In genomic region chr1:118960567-118961136, GRCh38 we compare ENCODE assay signal across 11 cellular contexts. TPM values are rescaled to one million over a fixed set of nuclear protein-coding genes. Genes with fewer than 3 reads are reported as not detected.
DNase-seq lines count a peak whose midpoint lies in the region; ATAC-seq and TF ChIP-seq lines count a peak whose summit lies in the region.
"Had no signal": no experiment of that assay in that cellular context is flagged by ENCODE, and none has a peak within 500 bp of the region (broad histone marks: within the 10 kb centered on the region; RNA-seq: fewer than 3 reads in every experiment).

No MANE protein-coding gene starts in this region.

- no peaks in the 10 kb centered on the region for H4K20me1 ChIP-seq in GM23338 (replicated peaks; ENCODE audit: insufficient read depth)

- H3K9me3 ChIP-seq in SJSA1 (replicated peaks), result no peaks in the 10 kb centered on the region; the same call in 1 of the 2 replicates

- H3K27ac Mint-ChIP-seq in GM23338, result 0 out of 2 replicates have a peak overlapping the region, but pooled peaks have one; percentile 32
- H3K27ac Mint-ChIP-seq in effector memory CD8-positive, alpha-beta T cell, result no peak overlapping the region

- H3K36me3 ChIP-seq in GM23338 (ENCODE audit: insufficient read depth) (no peaks in the 10 kb centered on the region), SJSA1 (peaks cover 56% of the 10 kb centered on the region)

- H3K9me2 ChIP-seq in GM23338 (ENCODE audit: insufficient read depth), result peaks cover 34% of the 10 kb centered on the region

- H3F3A ChIP-seq in GM23338 (replicated peaks; ENCODE audit: low read depth), result no peaks in the 10 kb centered on the region

- no peaks in the 10 kb centered on the region for H3K36me3 Mint-ChIP-seq in GM23338 (ENCODE audit: low read depth)
- no peaks in the 10 kb centered on the region for H3K36me3 Mint-ChIP-seq in effector memory CD8-positive, alpha-beta T cell (ENCODE audit: insufficient read depth)

- H3K27me3 Mint-ChIP-seq in GM23338 (ENCODE audit: insufficient read depth, low read depth, poor library complexity), result peaks cover 5% of the 10 kb centered on the region
- peaks cover 0 to 20% of the 10 kb centered on the region in 2 donors for H3K27me3 Mint-ChIP-seq in effector memory CD8-positive, alpha-beta T cell

- no peak for TF ChIP-seq CTCF in GM23338 (conservative IDR thresholded peaks at IDR 0.05; ENCODE audit: low read depth in 2 of 2)

- H3K4me1 ChIP-seq in GM23338 (ENCODE audit: insufficient read depth) (peaks cover 21% of the 10 kb centered on the region), SJSA1 (replicated peaks) (peaks cover 58% of the 10 kb centered on the region)

- DNase-seq in A172 (ENCODE audit: low spot score) (peak; percentile 35), GM23338 (ENCODE audit: low spot score) (peak; percentile 5), SJSA1 (ENCODE audit: low read depth in 1 of 2, low spot score in 2 of 2) (peak; percentile 67 to 71), iris pigment epithelial cell (ENCODE audit: low read depth) (peak; percentile 34), HEK293T (ENCODE audit: extremely low spot score) (no peak), GDM1 (lab: John Stamatoyannopoulos, UW) (no peak)
- no peak for DNase-seq in stimulated activated CD4-positive, alpha-beta T cell treated with anti-CD3 and anti-CD28 coated beads, Interleukin-4, amount 100 ng/mL, for 1 hour
- no peak for DNase-seq in effector memory CD8-positive, alpha-beta T cell
- DNase-seq: NCI-H446; stimulated activated CD8-positive, alpha-beta memory T cell treated with anti-CD3 and anti-CD28 coated beads, Interleukin-4, amount 100 ng/mL, for 48 hours had no signal

- H3K4me1 Mint-ChIP-seq in GM23338, result peaks cover 33% of the 10 kb centered on the region
- no peaks in the 10 kb centered on the region for H3K4me1 Mint-ChIP-seq in effector memory CD8-positive, alpha-beta T cell (ENCODE audit: low read depth in 2 of 2)

- peak overlapping the region; percentile 11; the same call in 1 of the 3 replicates for H3K4me3 Mint-ChIP-seq in GM23338
- H3K4me3 Mint-ChIP-seq in effector memory CD8-positive, alpha-beta T cell, result no peak overlapping the region

- H3K27ac ChIP-seq in GM23338 (ENCODE audit: low read depth), result peak overlapping the region; percentile 13; the same call in 1 of the 2 replicates
- H3K27ac ChIP-seq in SJSA1, result peak overlapping the region; percentile 41

- H3K9me3 Mint-ChIP-seq in GM23338, result peaks cover 3% of the 10 kb centered on the region; the same call in 2 of the 3 replicates
- peaks cover 4 to 5% of the 10 kb centered on the region in 2 donors for H3K9me3 Mint-ChIP-seq in effector memory CD8-positive, alpha-beta T cell

- H3K27me3 ChIP-seq in GM23338 (ENCODE audit: insufficient read depth), result 0 out of 2 replicates have a peak, but pooled peaks cover 4% of the 10 kb centered on the region
- H3K27me3 ChIP-seq in SJSA1 (replicated peaks), result no peaks in the 10 kb centered on the region

- peak overlapping the region; percentile 61 for H3K4me2 ChIP-seq in GM23338

- POLR2A ChIA-PET in HEK293T (lab: Yijun Ruan, JAX), result no interaction called here

- H3K79me2 ChIP-seq in GM23338 (replicated peaks; ENCODE audit: insufficient read depth), result no peaks in the 10 kb centered on the region

- peak; percentile 37; the same call in 2 of the 3 replicates for ATAC-seq in GM23338
- no peak for ATAC-seq in effector memory CD8-positive, alpha-beta T cell (replicated peaks)

- peak overlapping the region; percentile 67 for H2AFZ ChIP-seq in GM23338

- peak overlapping the region; percentile 18; the same call in 1 of the 2 replicates for H3K4me3 ChIP-seq in GM23338
- H3K4me3 ChIP-seq in SJSA1, result no peak overlapping the region

- CTCF ChIA-PET in HEK293T (lab: Yijun Ruan, JAX), result no interaction called here

TF ChIP-seq in GM23338, 12 proteins besides CTCF, POLR2A, EP300 and RAD21:
- TF ChIP-seq CREB1 (CRISPR knock-in tag; IDR thresholded peaks at IDR 0.05; ENCODE audit: low read depth), result no peak
- no peak for TF ChIP-seq REST (IDR thresholded peaks at IDR 0.05; ENCODE audit: unreplicated experiment)
- TF ChIP-seq STAT1 (IDR thresholded peaks at IDR 0.05; ENCODE audit: unreplicated experiment), result no peak
- TF ChIP-seq ZNF114 (CRISPR knock-in tag; IDR thresholded peaks at IDR 0.05), result no peak
- TF ChIP-seq NANOG (IDR thresholded peaks at IDR 0.05; ENCODE audit: borderline replicate concordance), result no peak

TF ChIP-seq in HEK293T, 16 proteins besides CTCF, POLR2A, EP300 and RAD21:
- no peak for TF ChIP-seq FOXK2 (IDR thresholded peaks at IDR 0.05)
- no peak for TF ChIP-seq L3MBTL2 (conservative IDR thresholded peaks at IDR 0.05)
- no peak for TF ChIP-seq PKNOX1 (IDR thresholded peaks at IDR 0.05)
- no peak for TF ChIP-seq ZNF384 (IDR thresholded peaks at IDR 0.05)
- TF ChIP-seq FOXA1 (IDR thresholded peaks at IDR 0.05), result no peak
- TF ChIP-seq SP1 (IDR thresholded peaks at IDR 0.05), result no peak
- TF ChIP-seq ELF4 (IDR thresholded peaks at IDR 0.05), result no peak
- TF ChIP-seq FOXM1 (IDR thresholded peaks at IDR 0.05; ENCODE audit: borderline replicate concordance), result no peak
- TF ChIP-seq BHLHE40 (IDR thresholded peaks at IDR 0.05; ENCODE audit: borderline replicate concordance), result no peak
- no peak for TF ChIP-seq CTBP1 (IDR thresholded peaks at IDR 0.05; ENCODE audit: borderline replicate concordance)
- no peak for TF ChIP-seq NFRKB (IDR thresholded peaks at IDR 0.05)
- TF ChIP-seq ARNT (IDR thresholded peaks at IDR 0.05), result no peak
TF ChIP-seq in HEK293T: peak in this region for 0.

RNA-seq across cellular contexts. Expression of gene TBX15, which starts 27.5 kb away (rescaled TPM):
- not detected in 2 replicates for total RNA-seq in A172 (2014; rRNA removed; shearing (Covaris generic))
- total RNA-seq in GM23338 (2014; rRNA removed; shearing (Covaris generic)), result 0.21 TPM in 1 of 2 replicates, not detected in the other
- not detected in 2 replicates for polyA plus RNA-seq in GM23338 (2016; fragmentation: Nextera tagmentation; extraction: Ambion mirVana)
- 16.0 and 31.0 TPM in 2 replicates for total RNA-seq in SJSA1 (2014; rRNA removed; shearing (Covaris generic))
- total RNA-seq: glomerular endothelial cell had no signal

Comparison
In these comparisons a context has a peak if more than half of its experiments do, and no peak if none do; other contexts are left out.
1. DNase-seq: peak in A172 (single experiment), GM23338 (single experiment), SJSA1 (2 of 2) and iris pigment epithelial cell (single experiment); none in HEK293T (single experiment), GDM1 (single experiment), stimulated activated CD4-positive, alpha-beta T cell treated with anti-CD3 and anti-CD28 coated beads, Interleukin-4, amount 100 ng/mL, for 1 hour (single experiment) and effector memory CD8-positive, alpha-beta T cell (0 of 3).
2. RNA of gene TBX15, which starts 27.5 kb away (total RNA-seq): 16.0 to 31.0 TPM in SJSA1; 0.21 TPM in GM23338 and not detected in A172; every median in the first group is over 10 times any median in the second.